ENCODE assay signal across 1 cellular context in genomic region chr14:94081386-94081820, GRCh38.
TF ChIP-seq lines count a peak whose summit lies in the region.

No MANE protein-coding gene starts in this region.

TF ChIP-seq in GM12878, 131 proteins besides CTCF, POLR2A, EP300 and RAD21:
- 0 out of 2 replicates have a peak, but pooled peaks have one; percentile 34 for TF ChIP-seq MXI1 (IDR thresholded peaks at IDR 0.05; ENCODE audit: low read depth, low read length)
- TF ChIP-seq IKZF2 (IDR thresholded peaks at IDR 0.05), result 0 out of 4 replicates have a peak, but pooled peaks of 1 of the 2 experiments have one; percentile 4
- TF ChIP-seq NR2C1 (IDR thresholded peaks at IDR 0.05), result no peak
- peak; percentile 12 for TF ChIP-seq HDAC6 (IDR thresholded peaks at IDR 0.05; ENCODE audit: unreplicated experiment)
- no peak for TF ChIP-seq FOXM1 (IDR thresholded peaks at IDR 0.05; ENCODE audit: low read depth, low read length)
- 0 out of 2 replicates have a peak, but pooled peaks have one; percentile 41 for TF ChIP-seq TARDBP (IDR thresholded peaks at IDR 0.05; ENCODE audit: borderline replicate concordance)
- no peak for TF ChIP-seq CUX1 (IDR thresholded peaks at IDR 0.05; ENCODE audit: insufficient replicate concordance, low read depth, low read length)
- TF ChIP-seq, protein P1, sequence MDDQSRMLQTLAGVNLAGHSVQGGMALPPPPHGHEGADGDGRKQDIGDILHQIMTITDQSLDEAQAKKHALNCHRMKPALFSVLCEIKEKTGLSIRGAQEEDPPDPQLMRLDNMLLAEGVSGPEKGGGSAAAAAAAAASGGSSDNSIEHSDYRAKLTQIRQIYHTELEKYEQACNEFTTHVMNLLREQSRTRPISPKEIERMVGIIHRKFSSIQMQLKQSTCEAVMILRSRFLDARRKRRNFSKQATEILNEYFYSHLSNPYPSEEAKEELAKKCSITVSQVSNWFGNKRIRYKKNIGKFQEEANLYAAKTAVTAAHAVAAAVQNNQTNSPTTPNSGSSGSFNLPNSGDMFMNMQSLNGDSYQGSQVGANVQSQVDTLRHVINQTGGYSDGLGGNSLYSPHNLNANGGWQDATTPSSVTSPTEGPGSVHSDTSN (IDR thresholded peaks at IDR 0.05; ENCODE audit: insufficient replicate concordance, low read depth, low read length), result no peak
- TF ChIP-seq, protein P2, sequence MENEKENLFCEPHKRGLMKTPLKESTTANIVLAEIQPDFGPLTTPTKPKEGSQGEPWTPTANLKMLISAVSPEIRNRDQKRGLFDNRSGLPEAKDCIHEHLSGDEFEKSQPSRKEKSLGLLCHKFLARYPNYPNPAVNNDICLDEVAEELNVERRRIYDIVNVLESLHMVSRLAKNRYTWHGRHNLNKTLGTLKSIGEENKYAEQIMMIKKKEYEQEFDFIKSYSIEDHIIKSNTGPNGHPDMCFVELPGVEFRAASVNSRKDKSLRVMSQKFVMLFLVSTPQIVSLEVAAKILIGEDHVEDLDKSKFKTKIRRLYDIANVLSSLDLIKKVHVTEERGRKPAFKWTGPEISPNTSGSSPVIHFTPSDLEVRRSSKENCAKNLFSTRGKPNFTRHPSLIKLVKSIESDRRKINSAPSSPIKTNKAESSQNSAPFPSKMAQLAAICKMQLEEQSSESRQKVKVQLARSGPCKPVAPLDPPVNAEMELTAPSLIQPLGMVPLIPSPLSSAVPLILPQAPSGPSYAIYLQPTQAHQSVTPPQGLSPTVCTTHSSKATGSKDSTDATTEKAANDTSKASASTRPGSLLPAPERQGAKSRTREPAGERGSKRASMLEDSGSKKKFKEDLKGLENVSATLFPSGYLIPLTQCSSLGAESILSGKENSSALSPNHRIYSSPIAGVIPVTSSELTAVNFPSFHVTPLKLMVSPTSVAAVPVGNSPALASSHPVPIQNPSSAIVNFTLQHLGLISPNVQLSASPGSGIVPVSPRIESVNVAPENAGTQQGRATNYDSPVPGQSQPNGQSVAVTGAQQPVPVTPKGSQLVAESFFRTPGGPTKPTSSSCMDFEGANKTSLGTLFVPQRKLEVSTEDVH (IDR thresholded peaks at IDR 0.05; ENCODE audit: low read depth, partially characterized antibody), result peak; percentile 5
- 0 out of 2 replicates have a peak, but pooled peaks have one; percentile 6 for TF ChIP-seq STAT1 (conservative IDR thresholded peaks at IDR 0.05)
- TF ChIP-seq, protein P3, sequence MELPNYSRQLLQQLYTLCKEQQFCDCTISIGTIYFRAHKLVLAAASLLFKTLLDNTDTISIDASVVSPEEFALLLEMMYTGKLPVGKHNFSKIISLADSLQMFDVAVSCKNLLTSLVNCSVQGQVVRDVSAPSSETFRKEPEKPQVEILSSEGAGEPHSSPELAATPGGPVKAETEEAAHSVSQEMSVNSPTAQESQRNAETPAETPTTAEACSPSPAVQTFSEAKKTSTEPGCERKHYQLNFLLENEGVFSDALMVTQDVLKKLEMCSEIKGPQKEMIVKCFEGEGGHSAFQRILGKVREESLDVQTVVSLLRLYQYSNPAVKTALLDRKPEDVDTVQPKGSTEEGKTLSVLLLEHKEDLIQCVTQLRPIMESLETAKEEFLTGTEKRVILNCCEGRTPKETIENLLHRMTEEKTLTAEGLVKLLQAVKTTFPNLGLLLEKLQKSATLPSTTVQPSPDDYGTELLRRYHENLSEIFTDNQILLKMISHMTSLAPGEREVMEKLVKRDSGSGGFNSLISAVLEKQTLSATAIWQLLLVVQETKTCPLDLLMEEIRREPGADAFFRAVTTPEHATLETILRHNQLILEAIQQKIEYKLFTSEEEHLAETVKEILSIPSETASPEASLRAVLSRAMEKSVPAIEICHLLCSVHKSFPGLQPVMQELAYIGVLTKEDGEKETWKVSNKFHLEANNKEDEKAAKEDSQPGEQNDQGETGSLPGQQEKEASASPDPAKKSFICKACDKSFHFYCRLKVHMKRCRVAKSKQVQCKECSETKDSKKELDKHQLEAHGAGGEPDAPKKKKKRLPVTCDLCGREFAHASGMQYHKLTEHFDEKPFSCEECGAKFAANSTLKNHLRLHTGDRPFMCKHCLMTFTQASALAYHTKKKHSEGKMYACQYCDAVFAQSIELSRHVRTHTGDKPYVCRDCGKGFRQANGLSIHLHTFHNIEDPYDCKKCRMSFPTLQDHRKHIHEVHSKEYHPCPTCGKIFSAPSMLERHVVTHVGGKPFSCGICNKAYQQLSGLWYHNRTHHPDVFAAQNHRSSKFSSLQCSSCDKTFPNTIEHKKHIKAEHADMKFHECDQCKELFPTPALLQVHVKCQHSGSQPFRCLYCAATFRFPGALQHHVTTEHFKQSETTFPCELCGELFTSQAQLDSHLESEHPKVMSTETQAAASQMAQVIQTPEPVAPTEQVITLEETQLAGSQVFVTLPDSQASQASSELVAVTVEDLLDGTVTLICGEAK (IDR thresholded peaks at IDR 0.05; ENCODE audit: borderline replicate concordance), result peak; percentile 16; the same call in 1 of the 2 replicates
